Comparison of ENCODE assay signal across 14 cellular contexts in the genomic region with DNA sequence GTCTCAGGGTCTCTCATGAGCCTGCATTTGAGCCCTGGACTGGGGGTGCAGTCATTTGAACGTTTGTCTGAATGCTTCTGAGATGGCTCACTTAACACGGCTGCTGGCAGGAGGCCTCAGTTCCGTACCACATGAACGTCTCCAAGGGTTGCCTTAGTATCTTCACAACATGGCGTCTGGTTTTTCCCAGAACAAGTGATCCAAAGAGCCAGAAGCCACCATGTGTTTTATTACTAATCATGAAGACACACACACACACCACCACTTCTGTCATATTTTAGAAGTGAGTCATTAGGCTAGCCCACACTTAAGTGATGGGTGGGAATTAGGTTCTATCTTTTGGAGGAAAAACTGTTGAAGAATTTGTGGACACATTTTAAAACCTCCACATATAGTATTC. TPM values are rescaled to one million over a fixed set of nuclear protein-coding genes. Genes with fewer than 3 reads are reported as not detected.
DNase-seq lines count a peak whose midpoint lies in the region; ATAC-seq and TF ChIP-seq lines count a peak whose summit lies in the region.
"Had no signal": no experiment of that assay in that cellular context is flagged by ENCODE, and none has a peak within 500 bp of the region (broad histone marks: within the 10 kb centered on the region; RNA-seq: fewer than 3 reads in every experiment).

No MANE protein-coding gene starts in this region.

- H3K9me3 ChIP-seq in mammary epithelial cell (replicated peaks; ENCODE audit: insufficient read depth, low read length) (no peaks in the 10 kb centered on the region), lung (ENCODE audit: control insufficient read depth in 2 of 2, insufficient read depth in 1 of 2, low read length in 1 of 2) (no peaks in the 10 kb centered on the region), MM.1S (replicated peaks; ENCODE audit: insufficient read depth, low read length) (no peaks in the 10 kb centered on the region)

- H3K4me3 ChIP-seq in mammary epithelial cell (replicated peaks in 1 of 3; ENCODE audit: insufficient read depth in 1 of 3, low read depth in 2 of 3, low read length in 3 of 3) (no peak overlapping the region), lung (no peak overlapping the region), MM.1S (ENCODE audit: low read length) (no peak overlapping the region)
- H3K4me3 ChIP-seq: neural progenitor cell had no signal

- H3K36me3 ChIP-seq in mammary epithelial cell (ENCODE audit: insufficient read depth, low read length) (no peaks in the 10 kb centered on the region), lung (ENCODE audit: control insufficient read depth in 2 of 2, insufficient read depth in 2 of 2, low read length in 2 of 2) (no peaks in the 10 kb centered on the region), MM.1S (replicated peaks; ENCODE audit: insufficient read depth, low read length) (no peaks in the 10 kb centered on the region)
- H3K36me3 ChIP-seq: neural progenitor cell had no signal

- intact Hi-C loops in mammary epithelial cell (cut with micrococcal nuclease), result no loop called here

- DNase-seq in ACHN (peak; percentile 90), HS-27A (ENCODE audit: low read depth) (peak; percentile 67), mammary epithelial cell (peak; percentile 90), lung (ENCODE audit: low spot score) (no peak), NCI-H1092 (lab: John Stamatoyannopoulos, UW) (no peak), MM.1S (no peak), NCI-H187 treated with DMSO at 0.1 percent for 48 hours (lab: John Stamatoyannopoulos, UW) (no peak)
- DNase-seq: activated CD4-positive, alpha-beta memory T cell treated with anti-CD3 and anti-CD28 coated beads, Interleukin-2, amount 10 ng/mL, durations not matched to agents 7 days and 5 days; CD4-positive, CD25-positive, alpha-beta regulatory T cell; NCI-H69; stimulated activated CD4-positive, alpha-beta T cell treated with anti-CD3 and anti-CD28 coated beads, Interleukin-1b, Interleukin-23, amount 100 ng/mL, for 48 hours; stimulated activated naive CD4-positive, alpha-beta T cell treated with Interleukin-2 at 50 U/mL for 16 hours had no signal

- WGBS in mammary epithelial cell (ENCODE audit: low coverage, missing lambda C conversion rate), result 11% methylated on average over 5 of the region's 5 CpGs
- WGBS in lung, 2 donors, result 53 to 69% methylated on average over 5 of the region's 5 CpGs

- H4K20me1 ChIP-seq in mammary epithelial cell (ENCODE audit: insufficient read depth, low read length) (no peaks in the 10 kb centered on the region), MM.1S (ENCODE audit: insufficient read depth, low read length) (no peaks in the 10 kb centered on the region)

- H3K4me1 ChIP-seq in mammary epithelial cell (ENCODE audit: insufficient read depth, low read length) (peaks cover 25% of the 10 kb centered on the region), lung (ENCODE audit: control insufficient read depth in 2 of 2, insufficient read depth in 2 of 2, low read length in 2 of 2) (peaks cover 0 to 4% of the 10 kb centered on the region in 2 donors), MM.1S (ENCODE audit: low read length) (no peaks in the 10 kb centered on the region)

- no peak overlapping the region for H3K4me2 ChIP-seq in mammary epithelial cell (ENCODE audit: insufficient read depth, low read depth, low read length)
- no peak overlapping the region for H3K4me2 ChIP-seq in MM.1S (ENCODE audit: low read depth, low read length)
- H3K4me2 ChIP-seq: neural progenitor cell had no signal

- dilution Hi-C loops in mammary epithelial cell (cut with HindIII; ENCODE audit: low sequenced_read_pairs), result no loop called here

- H3K9ac ChIP-seq in mammary epithelial cell (ENCODE audit: insufficient read depth, low read length) (no peak overlapping the region), MM.1S (ENCODE audit: low read length) (no peak overlapping the region)
- H3K9ac ChIP-seq: neural progenitor cell had no signal

- BruUV-seq in mammary epithelial cell (replicated peaks; lab: Mats Ljungman, UMichigan), result no TSS peak

- TF ChIP-seq CTCF in mammary epithelial cell (conservative IDR thresholded peaks at IDR 0.05 in 1 of 2, IDR thresholded peaks at IDR 0.05 in 1 of 2; ENCODE audit: extremely low read depth in 1 of 2, insufficient read depth in 1 of 2, low read depth in 1 of 2, low read length in 2 of 2) (no peak), lung (IDR thresholded peaks at IDR 0.05; ENCODE audit: control extremely low read depth, extremely low read depth) (no peak), MM.1S (IDR thresholded peaks at IDR 0.05; ENCODE audit: low read length) (no peak)

- H3K27ac ChIP-seq in mammary epithelial cell (ENCODE audit: insufficient read depth, low read depth, low read length) (peak overlapping the region; percentile 64), lung (ENCODE audit: low read depth in 1 of 2, low read length in 1 of 2) (no peak overlapping the region), MM.1S (ENCODE audit: low read length) (no peak overlapping the region)
- H3K27ac ChIP-seq: neural progenitor cell had no signal

- H3K79me2 ChIP-seq in mammary epithelial cell (ENCODE audit: insufficient read depth, low read length) (no peaks in the 10 kb centered on the region), MM.1S (ENCODE audit: low read length) (no peaks in the 10 kb centered on the region)

- in situ Hi-C loops in ACHN (cut with HindIII; ENCODE audit: low pct_ligation_motif_present, low pct_unique_long_range_greater_than_20kb, low sequenced_read_pairs), result no loop called here
- in situ Hi-C loops in mammary epithelial cell (cut with MboI; ENCODE audit: low sequenced_read_pairs in 2 of 2), result no loop called here

- H3F3A ChIP-seq in MM.1S (ENCODE audit: insufficient read depth, low read length), result no peaks in the 10 kb centered on the region

- CTCF ChIA-PET in mammary epithelial cell (lab: Charles Lee; ENCODE audit: low non-redundant PET), result interaction anchor here (0.6 kb wide), 1 partner anchor 58 kb away, joined by 3 read pairs; no protein-coding TSS in a partner anchor

- H3K27me3 ChIP-seq in mammary epithelial cell (ENCODE audit: insufficient read depth, low read length), result no peaks in the 10 kb centered on the region
- H3K27me3 ChIP-seq in lung (ENCODE audit: control insufficient read depth, insufficient read depth), result no peaks in the 10 kb centered on the region
- H3K27me3 ChIP-seq in MM.1S (replicated peaks; ENCODE audit: insufficient read depth, low read length), result no peaks in the 10 kb centered on the region
- H3K27me3 ChIP-seq: neural progenitor cell had no signal

- ATAC-seq in lung (ENCODE audit: insufficient read depth, low FRiP score) (peak; percentile 71), GM21447 (IDR thresholded peaks at IDR 0.05; ENCODE audit: unreplicated experiment) (no peak)

- no peaks in the 10 kb centered on the region for H3K9me2 ChIP-seq in MM.1S (replicated peaks; ENCODE audit: insufficient read depth, low read length)

- H2AFZ ChIP-seq in mammary epithelial cell (ENCODE audit: low read depth, low read length) (peak overlapping the region; percentile 83), MM.1S (ENCODE audit: low read length) (no peak overlapping the region)
- H2AFZ ChIP-seq: neural progenitor cell had no signal

RNA-seq across cellular contexts. Expression of a gene that starts 15.0 kb away (rescaled TPM):
- total RNA-seq in mammary epithelial cell (100 to 1,000 TPM; 165 to 435 TPM), lung (100 to 1,000 TPM; 121 to 286 TPM)
- polyA plus RNA-seq in mammary epithelial cell (128 TPM), lung (10 to 100 TPM; 46.0 to 55.0 TPM)
- 202 TPM for polyA minus RNA-seq in mammary epithelial cell
- total RNA-seq: CD4-positive, CD25-positive, alpha-beta regulatory T cell had no signal
- polyA plus RNA-seq: CD4-positive, CD25-positive, alpha-beta regulatory T cell had no signal

Comparison
In these comparisons a context has a peak if more than half of its experiments do, and no peak if none do; other contexts are left out.
1. DNase-seq: peak in ACHN (single experiment), HS-27A (single experiment) and mammary epithelial cell (single experiment); none in lung (single experiment), NCI-H1092 (single experiment), MM.1S (single experiment) and NCI-H187 treated with DMSO at 0.1 percent for 48 hours (single experiment).